ENCODE assay signal across 9 cellular contexts in the genomic region with DNA sequence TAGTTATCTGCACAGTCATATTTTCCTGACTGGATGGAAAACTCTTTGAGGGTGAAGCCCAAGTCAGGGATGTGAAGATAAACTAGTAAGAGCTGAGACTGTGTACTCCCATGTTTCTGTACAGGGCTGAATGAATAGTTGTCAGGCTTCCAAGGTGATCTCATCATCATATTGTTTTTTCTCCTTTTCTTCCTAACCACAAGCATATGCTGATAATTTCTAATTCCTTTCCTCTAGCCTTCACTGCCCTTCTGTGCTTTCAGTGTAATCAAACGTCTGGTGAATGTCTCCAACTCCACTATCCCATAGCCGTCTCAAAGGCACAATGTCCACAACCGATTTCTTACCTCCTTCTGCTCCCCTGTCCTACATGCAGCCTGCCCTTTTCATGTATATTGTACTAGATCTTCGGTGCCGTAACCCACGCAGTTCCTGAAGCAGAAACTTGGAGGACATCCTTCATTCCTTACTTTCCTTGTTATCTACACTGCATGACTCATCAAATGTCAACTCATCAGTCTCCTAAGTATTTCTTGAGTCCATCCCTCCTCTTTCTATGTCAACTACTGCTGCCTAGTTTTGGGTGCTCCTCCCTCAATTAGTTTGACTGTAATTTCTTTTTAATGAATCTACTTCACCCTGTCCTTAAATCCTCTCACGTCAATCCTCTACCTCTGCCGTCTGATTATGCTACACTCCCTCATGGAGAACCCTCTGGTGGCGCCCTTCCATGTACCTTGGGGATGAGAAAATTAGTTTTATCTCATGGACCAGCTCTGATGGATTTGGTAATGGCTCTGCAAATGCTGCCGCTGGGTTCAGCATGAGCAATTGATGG.
DNase-seq lines count a peak whose midpoint lies in the region; ATAC-seq and TF ChIP-seq lines count a peak whose summit lies in the region.
"Had no signal": no experiment of that assay in that cellular context is flagged by ENCODE, and none has a peak within 500 bp of the region (broad histone marks: within the 10 kb centered on the region; RNA-seq: fewer than 3 reads in every experiment).

No MANE protein-coding gene starts in this region.

- H3K4me3 ChIP-seq in coronary artery: peak overlapping the region; percentile 4
- H3K4me3 ChIP-seq in muscle layer of duodenum (ENCODE audit: low read depth in 1 of 2, low read length in 2 of 2): no peak overlapping the region
- H3K4me3 ChIP-seq: Peyer's patch had no signal

- H3K4me1 ChIP-seq in muscle layer of duodenum (ENCODE audit: control insufficient read depth in 1 of 2, insufficient read depth in 2 of 2, low read length in 2 of 2): peaks cover 8 to 37% of the 10 kb centered on the region in 2 donors

- peak overlapping the region; percentile 47 to 48 for H3K27ac ChIP-seq in coronary artery
- peak overlapping the region; percentile 24 for H3K27ac ChIP-seq in muscle layer of duodenum (ENCODE audit: low read length)

- H3K9me3 ChIP-seq in muscle layer of duodenum (ENCODE audit: control insufficient read depth in 1 of 2, low read length in 2 of 2): no peaks in the 10 kb centered on the region
- H3K9me3 ChIP-seq: Peyer's patch had no signal

- TF ChIP-seq CTCF in coronary artery (IDR thresholded peaks at IDR 0.05): no peak

- H3K27me3 ChIP-seq in muscle layer of duodenum (ENCODE audit: low read depth, low read length): no peaks in the 10 kb centered on the region
- H3K27me3 ChIP-seq: Peyer's patch had no signal

- peak; percentile 82 for DNase-seq in AG20443 (ENCODE audit: low spot score)
- DNase-seq in NCI-H2029 treated with DMSO at 0.1 percent for 48 hours (lab: John Stamatoyannopoulos, UW): peak; percentile 92
- no peak for DNase-seq in coronary artery (ENCODE audit: low spot score)
- DNase-seq in DMS153 treated with DMSO at 0.1 percent for 48 hours (lab: John Stamatoyannopoulos, UW; ENCODE audit: unreplicated experiment): no peak
- DNase-seq: Peyer's patch had no signal

- ATAC-seq in GM21576 (IDR thresholded peaks at IDR 0.05; ENCODE audit: unreplicated experiment) (no peak), HG03469 (IDR thresholded peaks at IDR 0.05; ENCODE audit: unreplicated experiment) (no peak), GM18861 (IDR thresholded peaks at IDR 0.05; ENCODE audit: unreplicated experiment) (no peak)

- H3K36me3 ChIP-seq in muscle layer of duodenum (ENCODE audit: control insufficient read depth in 1 of 2, insufficient read depth in 2 of 2, low read length in 2 of 2): no peaks in the 10 kb centered on the region
- H3K36me3 ChIP-seq: Peyer's patch had no signal

Comparison
In these comparisons a context has a peak if more than half of its experiments do, and no peak if none do; other contexts are left out.
1. DNase-seq: peak in AG20443 (single experiment) and NCI-H2029 treated with DMSO at 0.1 percent for 48 hours (single experiment); none in coronary artery (single experiment) and DMS153 treated with DMSO at 0.1 percent for 48 hours (single experiment).